27 cellular contexts compared by ENCODE assay signal in the genomic region with DNA sequence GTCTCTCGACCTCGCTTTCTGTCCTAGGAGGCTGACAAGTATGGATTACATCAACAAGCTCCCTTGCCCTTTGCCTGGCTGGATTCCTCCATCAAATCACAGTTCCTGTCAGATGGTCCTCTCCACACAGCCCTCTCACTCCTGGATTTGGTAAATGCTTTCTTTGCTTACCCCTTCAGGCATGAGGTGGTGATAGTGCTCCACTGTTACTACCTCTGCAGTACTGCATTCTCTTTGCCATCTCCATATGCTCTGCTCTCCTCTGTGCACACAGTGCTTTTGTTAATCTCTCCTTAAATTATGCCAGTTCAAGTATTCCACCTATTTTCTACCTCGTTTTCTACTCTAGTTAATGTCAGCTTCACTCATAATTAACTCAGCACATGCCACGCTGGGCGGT.
"Had no signal": no experiment of that assay in that cellular context is flagged by ENCODE, and none has a peak within 500 bp of the region (broad histone marks: within the 10 kb centered on the region; RNA-seq: fewer than 3 reads in every experiment).

No MANE protein-coding gene starts in this region.

- H3K4me1 Mint-ChIP-seq: activated CD4-positive, alpha-beta T cell treated with anti-CD3 and anti-CD28 coated beads, Interleukin-2, amount 10 ng/mL, durations not matched to agents 7 days and 5 days; activated naive CD8-positive, alpha-beta T cell treated with anti-CD3 and anti-CD28 coated beads for 36 hours; T-cell had no signal

- H3K4me3 ChIP-seq: K562, SK-N-MC had no signal

- H3K27ac Mint-ChIP-seq: activated CD4-positive, alpha-beta memory T cell treated with anti-CD3 and anti-CD28 coated beads for 36 hours; activated CD4-positive, alpha-beta T cell treated with anti-CD3 and anti-CD28 coated beads, Interleukin-2, amount 10 ng/mL, durations not matched to agents 7 days and 5 days; activated naive CD4-positive, alpha-beta T cell treated with anti-CD3 and anti-CD28 coated beads for 36 hours; activated naive CD8-positive, alpha-beta T cell treated with anti-CD3 and anti-CD28 coated beads for 36 hours; T-cell had no signal

- DNase-seq: activated CD4-positive, alpha-beta memory T cell treated with anti-CD3 and anti-CD28 coated beads for 36 hours; activated CD4-positive, alpha-beta T cell treated with anti-CD3 and anti-CD28 coated beads, Interleukin-2, amount 10 ng/mL, durations not matched to agents 7 days and 5 days; activated CD4-positive, CD25-positive, alpha-beta regulatory T cell; activated CD8-positive, alpha-beta memory T cell treated with anti-CD3 and anti-CD28 coated beads for 24 hours; activated gamma-delta T cell; activated naive CD4-positive, alpha-beta T cell treated with anti-CD3 and anti-CD28 coated beads for 36 hours; activated naive CD8-positive, alpha-beta T cell treated with anti-CD3 and anti-CD28 coated beads for 36 hours; activated T-cell treated with anti-CD3 and anti-CD28 coated beads, Interleukin-2, amount 50 U/mL, for 4 hours; brain microvascular endothelial cell; Karpas-422; MM.1S; NCI-H1105 treated with DMSO at 0.1 percent for 48 hours; NCI-H1436 treated with DMSO at 0.1 percent for 48 hours; NCI-H187; NCI-H2081; NCI-H345; NCI-H510A; NCI-H526 treated with DMSO at 0.1 percent for 48 hours; RPMI8226; T-cell; T-helper 2 cell; T1000 had no signal

- ATAC-seq: activated T-cell treated with anti-CD3 and anti-CD28 coated beads, Interleukin-2, amount 50 U/mL, for 4 hours; K562; Panc1; Right ventricle myocardium inferior; T-cell had no signal

- H3K27ac ChIP-seq: brain microvascular endothelial cell, SK-N-MC had no signal

- H3K27me3 Mint-ChIP-seq: T-cell had no signal

- FAIRE-seq: K562, TTC549 had no signal

- H3K9me3 Mint-ChIP-seq: activated CD4-positive, alpha-beta memory T cell treated with anti-CD3 and anti-CD28 coated beads for 36 hours; activated CD4-positive, alpha-beta T cell treated with anti-CD3 and anti-CD28 coated beads, Interleukin-2, amount 10 ng/mL, durations not matched to agents 7 days and 5 days; activated naive CD4-positive, alpha-beta T cell treated with anti-CD3 and anti-CD28 coated beads for 36 hours; activated naive CD8-positive, alpha-beta T cell treated with anti-CD3 and anti-CD28 coated beads for 36 hours; activated T-cell treated with anti-CD3 and anti-CD28 coated beads, Interleukin-2, amount 50 U/mL, for 4 hours; T-cell had no signal

- H3K4me3 Mint-ChIP-seq: activated CD4-positive, alpha-beta memory T cell treated with anti-CD3 and anti-CD28 coated beads for 36 hours; activated CD4-positive, alpha-beta T cell treated with anti-CD3 and anti-CD28 coated beads, Interleukin-2, amount 10 ng/mL, durations not matched to agents 7 days and 5 days; activated naive CD4-positive, alpha-beta T cell treated with anti-CD3 and anti-CD28 coated beads for 36 hours; activated naive CD8-positive, alpha-beta T cell treated with anti-CD3 and anti-CD28 coated beads for 36 hours; activated T-cell treated with anti-CD3 and anti-CD28 coated beads, Interleukin-2, amount 50 U/mL, for 4 hours; T-cell had no signal

- H3K36me3 ChIP-seq: brain microvascular endothelial cell had no signal

- H3K36me3 Mint-ChIP-seq: activated CD4-positive, alpha-beta memory T cell treated with anti-CD3 and anti-CD28 coated beads for 36 hours; activated naive CD8-positive, alpha-beta T cell treated with anti-CD3 and anti-CD28 coated beads for 36 hours; T-cell had no signal

- H3K27me3 ChIP-seq: brain microvascular endothelial cell had no signal
